17 cellular contexts compared by ENCODE assay signal in the genomic region with DNA sequence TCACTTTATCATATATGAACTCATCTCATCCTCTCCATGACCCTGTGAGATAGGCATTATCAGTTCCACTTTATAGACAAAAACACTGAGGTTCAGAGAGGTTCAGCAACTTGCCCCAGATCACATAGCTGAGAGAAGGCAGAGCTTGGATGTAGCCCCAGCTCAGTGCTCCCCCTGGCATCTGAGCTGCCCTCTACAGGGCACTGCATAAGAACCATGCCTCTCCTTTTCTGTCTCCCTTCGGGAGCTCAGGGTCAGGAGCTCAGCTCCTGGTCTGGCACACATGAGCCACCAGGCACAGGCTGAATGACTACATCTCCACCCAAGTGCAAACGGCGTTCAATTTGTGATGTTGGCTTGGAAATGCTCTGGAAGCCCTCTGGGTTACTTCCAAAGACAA. TPM values are rescaled to one million over a fixed set of nuclear protein-coding genes. Genes with fewer than 3 reads are reported as not detected.
DNase-seq lines count a peak whose midpoint lies in the region; ATAC-seq and TF ChIP-seq lines count a peak whose summit lies in the region.
"Had no signal": no experiment of that assay in that cellular context is flagged by ENCODE, and none has a peak within 500 bp of the region (broad histone marks: within the 10 kb centered on the region; RNA-seq: fewer than 3 reads in every experiment).

No MANE protein-coding gene starts in this region.

- peak overlapping the region; percentile 71 for H3K27ac Mint-ChIP-seq in chondrocyte (ENCODE audit: unreplicated experiment)
- H3K27ac Mint-ChIP-seq in activated naive CD8-positive, alpha-beta T cell treated with anti-CD3 and anti-CD28 coated beads, Interleukin-2, amount 50 U/mL, for 24 hours = no peak overlapping the region
- H3K27ac Mint-ChIP-seq: CD4-positive, CD25-positive, alpha-beta regulatory T cell had no signal

- no peak for TF ChIP-seq POLR2A in NB4 (IDR thresholded peaks at IDR 0.05; ENCODE audit: extremely low read depth, insufficient read length)

- H3K4me3 ChIP-seq in NB4 (ENCODE audit: low read depth, low read length) (no peak overlapping the region), osteoblast (ENCODE audit: insufficient read depth, low read length) (no peak overlapping the region)
- H3K4me3 ChIP-seq: adrenal gland had no signal

- peaks cover 28% of the 10 kb centered on the region for H3K36me3 ChIP-seq in osteoblast (ENCODE audit: insufficient read depth, low read length)
- H3K36me3 ChIP-seq: adrenal gland had no signal

- TF ChIP-seq CTCF in NB4 (IDR thresholded peaks at IDR 0.05; ENCODE audit: low read depth, low read length) (peak; percentile 10), chondrocyte (IDR thresholded peaks at IDR 0.05) (no peak), osteoblast (IDR thresholded peaks at IDR 0.05; ENCODE audit: extremely low read depth, low read depth, low read length) (peak; percentile 20)

- no peaks in the 10 kb centered on the region for H3K27me3 ChIP-seq in osteoblast (ENCODE audit: insufficient read depth, low read length)
- H3K27me3 ChIP-seq: adrenal gland had no signal

- H3K36me3 Mint-ChIP-seq in chondrocyte (ENCODE audit: low read depth) = peaks cover 19% of the 10 kb centered on the region
- no peaks in the 10 kb centered on the region for H3K36me3 Mint-ChIP-seq in activated naive CD8-positive, alpha-beta T cell treated with anti-CD3 and anti-CD28 coated beads, Interleukin-2, amount 50 U/mL, for 24 hours (ENCODE audit: low read depth)

- peaks cover 17% of the 10 kb centered on the region for H3K4me1 Mint-ChIP-seq in chondrocyte (ENCODE audit: low read depth)
- no peaks in the 10 kb centered on the region for H3K4me1 Mint-ChIP-seq in activated naive CD8-positive, alpha-beta T cell treated with anti-CD3 and anti-CD28 coated beads, Interleukin-2, amount 50 U/mL, for 24 hours
- H3K4me1 Mint-ChIP-seq: CD4-positive, CD25-positive, alpha-beta regulatory T cell had no signal

- H2AFZ ChIP-seq in osteoblast (ENCODE audit: low read length) = no peak overlapping the region

- H3K9me3 Mint-ChIP-seq in chondrocyte (ENCODE audit: low read depth) = no peaks in the 10 kb centered on the region
- H3K9me3 Mint-ChIP-seq in activated naive CD8-positive, alpha-beta T cell treated with anti-CD3 and anti-CD28 coated beads, Interleukin-2, amount 50 U/mL, for 24 hours = no peaks in the 10 kb centered on the region

- H3K4me3 Mint-ChIP-seq in chondrocyte (ENCODE audit: unreplicated experiment) = no peak overlapping the region
- no peak overlapping the region for H3K4me3 Mint-ChIP-seq in activated naive CD8-positive, alpha-beta T cell treated with anti-CD3 and anti-CD28 coated beads, Interleukin-2, amount 50 U/mL, for 24 hours
- H3K4me3 Mint-ChIP-seq: CD4-positive, CD25-positive, alpha-beta regulatory T cell had no signal

- peaks cover 15% of the 10 kb centered on the region for H3K4me1 ChIP-seq in osteoblast (ENCODE audit: insufficient read depth, low read length)

- no peak overlapping the region for H3K4me2 ChIP-seq in osteoblast (ENCODE audit: insufficient read depth, low read length)

- peaks cover 12% of the 10 kb centered on the region for H4K20me1 ChIP-seq in osteoblast (ENCODE audit: insufficient read depth, low read length)

- H3K27ac ChIP-seq in osteoblast (ENCODE audit: low read depth, low read length) = peak overlapping the region; percentile 35
- H3K27ac ChIP-seq: adrenal gland, epithelial cell of prostate had no signal

- H3K9me3 ChIP-seq in osteoblast (ENCODE audit: low read depth, low read length) = no peaks in the 10 kb centered on the region
- H3K9me3 ChIP-seq: adrenal gland had no signal

- H3K79me2 ChIP-seq in osteoblast (ENCODE audit: insufficient read depth, low read length) = no peaks in the 10 kb centered on the region

- no peak for ATAC-seq in HG03457 (IDR thresholded peaks at IDR 0.05; ENCODE audit: unreplicated experiment)
- no peak for ATAC-seq in activated naive CD8-positive, alpha-beta T cell treated with anti-CD3 and anti-CD28 coated beads, Interleukin-2, amount 50 U/mL, for 24 hours

- peak; percentile 31 for DNase-seq in DMS53 (lab: John Stamatoyannopoulos, UW)
- no peak for DNase-seq in DMS53 treated with DMSO at 0.1 percent for 48 hours (lab: John Stamatoyannopoulos, UW; ENCODE audit: unreplicated experiment)
- no peak for DNase-seq in NB4 (ENCODE audit: low read depth)
- DNase-seq in chondrocyte (ENCODE audit: low spot score) = no peak
- DNase-seq in osteoblast (ENCODE audit: insufficient read length, low spot score, missing footprints) = no peak
- no peak for DNase-seq in activated naive CD8-positive, alpha-beta T cell treated with anti-CD3 and anti-CD28 coated beads, Interleukin-2, amount 50 U/mL, for 24 hours
- no peak for DNase-seq in SW 1271 (lab: John Stamatoyannopoulos, UW)
- DNase-seq: activated CD4-positive, alpha-beta T cell treated with anti-CD3 and anti-CD28 coated beads, Interleukin-2, amount 50 U/mL, for 48 hours; activated T-cell treated with anti-CD3 and anti-CD28 coated beads, Interleukin-2, amount 50 U/mL, for 48 hours; adrenal gland; CD4-positive, CD25-positive, alpha-beta regulatory T cell; NCI-H1092; stimulated activated CD4-positive, alpha-beta T cell treated with anti-CD3 and anti-CD28 coated beads, Interleukin-4, amount 100 ng/mL, for 24 hours had no signal

- H3K27me3 Mint-ChIP-seq in chondrocyte (ENCODE audit: low read depth) = no peaks in the 10 kb centered on the region
- peaks cover 11% of the 10 kb centered on the region for H3K27me3 Mint-ChIP-seq in activated naive CD8-positive, alpha-beta T cell treated with anti-CD3 and anti-CD28 coated beads, Interleukin-2, amount 50 U/mL, for 24 hours

RNA-seq across cellular contexts. Expression of gene RAB7B, which starts 16.9 kb away (rescaled TPM):
- total RNA-seq in chondrocyte (3.5 to 4.5 TPM (median 4.4 TPM) in 3 replicates), osteoblast (7.6 and 7.7 TPM in 2 replicates)
- total RNA-seq: CD4-positive, CD25-positive, alpha-beta regulatory T cell had no signal

RNA-seq across cellular contexts. Expression of gene CTSE, which starts 37.4 kb away (rescaled TPM):
- total RNA-seq in chondrocyte = not detected in 3 replicates
- total RNA-seq in osteoblast = not detected in 2 replicates
- total RNA-seq: A172; adrenal gland; CD4-positive, CD25-positive, alpha-beta regulatory T cell; cerebellum had no signal

RNA-seq across cellular contexts. Expression of gene SLC26A9, which starts 43.0 kb away (rescaled TPM):
- not detected in 3 replicates for total RNA-seq in chondrocyte
- not detected in 2 replicates for total RNA-seq in osteoblast
- total RNA-seq: A172; CD4-positive, CD25-positive, alpha-beta regulatory T cell; cerebellum had no signal
